In genomic region chr6:15876406-15876805, GRCh38 we compare ENCODE assay signal across 8 cellular contexts.
DNase-seq lines count a peak whose midpoint lies in the region; ATAC-seq lines count a peak whose summit lies in the region.

No MANE protein-coding gene starts in this region.

- DNase-seq in midbrain (lab: John Stamatoyannopoulos, UW) (no peak), NCI-H2196 treated with DMSO at 0.1 percent for 48 hours (lab: John Stamatoyannopoulos, UW; ENCODE audit: unreplicated experiment) (no peak), germinal center (ENCODE audit: low spot score) (no peak)
- no peak for DNase-seq in stimulated activated CD4-positive, alpha-beta T cell treated with anti-CD3 and anti-CD28 coated beads, Interleukin-4, amount 100 ng/mL, for 24 hours

- peak; percentile 56 for ATAC-seq in GM18498 (IDR thresholded peaks at IDR 0.05; ENCODE audit: unreplicated experiment)
- peak; percentile 53 for ATAC-seq in GM21447 (IDR thresholded peaks at IDR 0.05; ENCODE audit: unreplicated experiment)
- ATAC-seq in HG03460 (IDR thresholded peaks at IDR 0.05; ENCODE audit: unreplicated experiment): peak; percentile 50
- peak; percentile 32 for ATAC-seq in esophagus mucosa
